1 cellular context compared by ENCODE assay signal in genomic region chr10:116771101-116771705, GRCh38.
TF ChIP-seq lines count a peak whose summit lies in the region.

No MANE protein-coding gene starts in this region.

TF ChIP-seq in HepG2, 621 proteins besides CTCF, POLR2A, EP300 and RAD21 (continued from another document):
- TF ChIP-seq ZNF546 (CRISPR knock-in tag; conservative IDR thresholded peaks at IDR 0.05): no peak
- TF ChIP-seq RARA (CRISPR knock-in tag; IDR thresholded peaks at IDR 0.05): peak; percentile 51
- peak; percentile 47; the same call in 1 of the 2 replicates for TF ChIP-seq FOXJ3 (CRISPR knock-in tag; IDR thresholded peaks at IDR 0.05; ENCODE audit: borderline replicate concordance)
- no peak for TF ChIP-seq RBFOX2 (IDR thresholded peaks at IDR 0.05; ENCODE audit: low read depth, low read length)
- no peak for TF ChIP-seq ZNF776 (CRISPR knock-in tag; IDR thresholded peaks at IDR 0.05)
- peak; percentile 54 for TF ChIP-seq PAXIP1 (CRISPR knock-in tag; conservative IDR thresholded peaks at IDR 0.05)
- peak; percentile 48; the same call in 1 of the 2 replicates for TF ChIP-seq GATAD2A (CRISPR knock-in tag; IDR thresholded peaks at IDR 0.05)
- no peak for TF ChIP-seq ARHGAP35 (CRISPR knock-in tag; IDR thresholded peaks at IDR 0.05; ENCODE audit: borderline replicate concordance)
- no peak for TF ChIP-seq REL (CRISPR knock-in tag; conservative IDR thresholded peaks at IDR 0.05)
- peak; percentile 86 for TF ChIP-seq FOXO1 (CRISPR knock-in tag; IDR thresholded peaks at IDR 0.05)
- TF ChIP-seq, protein P1, sequence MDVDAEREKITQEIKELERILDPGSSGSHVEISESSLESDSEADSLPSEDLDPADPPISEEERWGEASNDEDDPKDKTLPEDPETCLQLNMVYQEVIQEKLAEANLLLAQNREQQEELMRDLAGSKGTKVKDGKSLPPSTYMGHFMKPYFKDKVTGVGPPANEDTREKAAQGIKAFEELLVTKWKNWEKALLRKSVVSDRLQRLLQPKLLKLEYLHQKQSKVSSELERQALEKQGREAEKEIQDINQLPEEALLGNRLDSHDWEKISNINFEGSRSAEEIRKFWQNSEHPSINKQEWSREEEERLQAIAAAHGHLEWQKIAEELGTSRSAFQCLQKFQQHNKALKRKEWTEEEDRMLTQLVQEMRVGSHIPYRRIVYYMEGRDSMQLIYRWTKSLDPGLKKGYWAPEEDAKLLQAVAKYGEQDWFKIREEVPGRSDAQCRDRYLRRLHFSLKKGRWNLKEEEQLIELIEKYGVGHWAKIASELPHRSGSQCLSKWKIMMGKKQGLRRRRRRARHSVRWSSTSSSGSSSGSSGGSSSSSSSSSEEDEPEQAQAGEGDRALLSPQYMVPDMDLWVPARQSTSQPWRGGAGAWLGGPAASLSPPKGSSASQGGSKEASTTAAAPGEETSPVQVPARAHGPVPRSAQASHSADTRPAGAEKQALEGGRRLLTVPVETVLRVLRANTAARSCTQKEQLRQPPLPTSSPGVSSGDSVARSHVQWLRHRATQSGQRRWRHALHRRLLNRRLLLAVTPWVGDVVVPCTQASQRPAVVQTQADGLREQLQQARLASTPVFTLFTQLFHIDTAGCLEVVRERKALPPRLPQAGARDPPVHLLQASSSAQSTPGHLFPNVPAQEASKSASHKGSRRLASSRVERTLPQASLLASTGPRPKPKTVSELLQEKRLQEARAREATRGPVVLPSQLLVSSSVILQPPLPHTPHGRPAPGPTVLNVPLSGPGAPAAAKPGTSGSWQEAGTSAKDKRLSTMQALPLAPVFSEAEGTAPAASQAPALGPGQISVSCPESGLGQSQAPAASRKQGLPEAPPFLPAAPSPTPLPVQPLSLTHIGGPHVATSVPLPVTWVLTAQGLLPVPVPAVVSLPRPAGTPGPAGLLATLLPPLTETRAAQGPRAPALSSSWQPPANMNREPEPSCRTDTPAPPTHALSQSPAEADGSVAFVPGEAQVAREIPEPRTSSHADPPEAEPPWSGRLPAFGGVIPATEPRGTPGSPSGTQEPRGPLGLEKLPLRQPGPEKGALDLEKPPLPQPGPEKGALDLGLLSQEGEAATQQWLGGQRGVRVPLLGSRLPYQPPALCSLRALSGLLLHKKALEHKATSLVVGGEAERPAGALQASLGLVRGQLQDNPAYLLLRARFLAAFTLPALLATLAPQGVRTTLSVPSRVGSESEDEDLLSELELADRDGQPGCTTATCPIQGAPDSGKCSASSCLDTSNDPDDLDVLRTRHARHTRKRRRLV (CRISPR knock-in tag; IDR thresholded peaks at IDR 0.05): 0 out of 2 replicates have a peak, but pooled peaks have one; percentile 48
- TF ChIP-seq THAP11 (CRISPR knock-in tag; IDR thresholded peaks at IDR 0.05): peak; percentile 36; the same call in 1 of the 2 replicates
- no peak for TF ChIP-seq AGO1 (IDR thresholded peaks at IDR 0.05; ENCODE audit: low read depth, low read length, poor library complexity, severe bottlenecking)
- no peak for TF ChIP-seq TBL1XR1 (IDR thresholded peaks at IDR 0.05; ENCODE audit: borderline replicate concordance, low read length, partially characterized antibody)
- peak; percentile 51 for TF ChIP-seq XRCC5 (optimal IDR thresholded peaks at IDR 0.05; ENCODE audit: low read length)
- TF ChIP-seq, protein P2, sequence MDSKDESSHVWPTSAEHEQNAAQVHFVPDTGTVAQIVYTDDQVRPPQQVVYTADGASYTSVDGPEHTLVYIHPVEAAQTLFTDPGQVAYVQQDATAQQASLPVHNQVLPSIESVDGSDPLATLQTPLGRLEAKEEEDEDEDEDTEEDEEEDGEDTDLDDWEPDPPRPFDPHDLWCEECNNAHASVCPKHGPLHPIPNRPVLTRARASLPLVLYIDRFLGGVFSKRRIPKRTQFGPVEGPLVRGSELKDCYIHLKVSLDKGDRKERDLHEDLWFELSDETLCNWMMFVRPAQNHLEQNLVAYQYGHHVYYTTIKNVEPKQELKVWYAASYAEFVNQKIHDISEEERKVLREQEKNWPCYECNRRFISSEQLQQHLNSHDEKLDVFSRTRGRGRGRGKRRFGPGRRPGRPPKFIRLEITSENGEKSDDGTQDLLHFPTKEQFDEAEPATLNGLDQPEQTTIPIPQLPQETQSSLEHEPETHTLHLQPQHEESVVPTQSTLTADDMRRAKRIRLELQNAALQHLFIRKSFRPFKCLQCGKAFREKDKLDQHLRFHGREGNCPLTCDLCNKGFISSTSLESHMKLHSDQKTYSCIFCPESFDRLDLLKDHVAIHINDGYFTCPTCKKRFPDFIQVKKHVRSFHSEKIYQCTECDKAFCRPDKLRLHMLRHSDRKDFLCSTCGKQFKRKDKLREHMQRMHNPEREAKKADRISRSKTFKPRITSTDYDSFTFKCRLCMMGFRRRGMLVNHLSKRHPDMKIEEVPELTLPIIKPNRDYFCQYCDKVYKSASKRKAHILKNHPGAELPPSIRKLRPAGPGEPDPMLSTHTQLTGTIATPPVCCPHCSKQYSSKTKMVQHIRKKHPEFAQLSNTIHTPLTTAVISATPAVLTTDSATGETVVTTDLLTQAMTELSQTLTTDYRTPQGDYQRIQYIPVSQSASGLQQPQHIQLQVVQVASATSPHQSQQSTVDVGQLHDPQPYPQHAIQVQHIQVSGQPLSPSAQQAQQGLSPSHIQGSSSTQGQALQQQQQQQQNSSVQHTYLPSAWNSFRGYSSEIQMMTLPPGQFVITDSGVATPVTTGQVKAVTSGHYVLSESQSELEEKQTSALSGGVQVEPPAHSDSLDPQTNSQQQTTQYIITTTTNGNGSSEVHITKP (CRISPR knock-in tag; IDR thresholded peaks at IDR 0.05; ENCODE audit: low read depth): 0 out of 2 replicates have a peak, but pooled peaks have one; percentile 20
- TF ChIP-seq KDM6A (CRISPR knock-in tag; IDR thresholded peaks at IDR 0.05; ENCODE audit: low read depth): 0 out of 2 replicates have a peak, but pooled peaks have one; percentile 34
- TF ChIP-seq, protein P3, sequence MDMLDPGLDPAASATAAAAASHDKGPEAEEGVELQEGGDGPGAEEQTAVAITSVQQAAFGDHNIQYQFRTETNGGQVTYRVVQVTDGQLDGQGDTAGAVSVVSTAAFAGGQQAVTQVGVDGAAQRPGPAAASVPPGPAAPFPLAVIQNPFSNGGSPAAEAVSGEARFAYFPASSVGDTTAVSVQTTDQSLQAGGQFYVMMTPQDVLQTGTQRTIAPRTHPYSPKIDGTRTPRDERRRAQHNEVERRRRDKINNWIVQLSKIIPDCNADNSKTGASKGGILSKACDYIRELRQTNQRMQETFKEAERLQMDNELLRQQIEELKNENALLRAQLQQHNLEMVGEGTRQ (IDR thresholded peaks at IDR 0.05; ENCODE audit: low read depth, low read length): no peak
- TF ChIP-seq, protein P3 (CRISPR knock-in tag; IDR thresholded peaks at IDR 0.05; ENCODE audit: borderline replicate concordance): no peak
- peak; percentile 41; the same call in 1 of the 2 replicates for TF ChIP-seq KAT8 (CRISPR knock-in tag; IDR thresholded peaks at IDR 0.05)
- TF ChIP-seq ZNF710 (CRISPR knock-in tag; IDR thresholded peaks at IDR 0.05; ENCODE audit: borderline replicate concordance): peak; percentile 69
- 0 out of 2 replicates have a peak, but pooled peaks have one; percentile 25 for TF ChIP-seq SMAD3 (CRISPR knock-in tag; IDR thresholded peaks at IDR 0.05)
- TF ChIP-seq FOSL1 (CRISPR knock-in tag; IDR thresholded peaks at IDR 0.05; ENCODE audit: borderline replicate concordance): no peak
- TF ChIP-seq TEAD3 (CRISPR knock-in tag; optimal IDR thresholded peaks at IDR 0.05; ENCODE audit: borderline replicate concordance): peak; percentile 68
- peak; percentile 50; the same call in 1 of the 2 replicates for TF ChIP-seq NR2C2 (CRISPR knock-in tag; IDR thresholded peaks at IDR 0.05; ENCODE audit: borderline replicate concordance)
- TF ChIP-seq ETV5 (CRISPR knock-in tag; IDR thresholded peaks at IDR 0.05; ENCODE audit: borderline replicate concordance): peak; percentile 91
- TF ChIP-seq ELF3 (CRISPR knock-in tag; IDR thresholded peaks at IDR 0.05): peak; percentile 76
- no peak for TF ChIP-seq NFYB (CRISPR knock-in tag; IDR thresholded peaks at IDR 0.05)
- no peak for TF ChIP-seq SOX13 (IDR thresholded peaks at IDR 0.05)
- TF ChIP-seq SOX13 (CRISPR knock-in tag; conservative IDR thresholded peaks at IDR 0.05 in 1 of 2, IDR thresholded peaks at IDR 0.05 in 1 of 2): peak in 1 of 2 experiments; percentile 49; a peak in 1 of 4 replicates
- peak; percentile 95 for TF ChIP-seq CEBPG (CRISPR knock-in tag; IDR thresholded peaks at IDR 0.05)
- TF ChIP-seq ZNF574 (CRISPR knock-in tag; IDR thresholded peaks at IDR 0.05): peak; percentile 45; the same call in 1 of the 2 replicates
- peak; percentile 8; the same call in 1 of the 2 replicates for TF ChIP-seq TCF7 (IDR thresholded peaks at IDR 0.05; ENCODE audit: low read depth)
